Comparison of ENCODE assay signal across 16 cellular contexts in the genomic region with DNA sequence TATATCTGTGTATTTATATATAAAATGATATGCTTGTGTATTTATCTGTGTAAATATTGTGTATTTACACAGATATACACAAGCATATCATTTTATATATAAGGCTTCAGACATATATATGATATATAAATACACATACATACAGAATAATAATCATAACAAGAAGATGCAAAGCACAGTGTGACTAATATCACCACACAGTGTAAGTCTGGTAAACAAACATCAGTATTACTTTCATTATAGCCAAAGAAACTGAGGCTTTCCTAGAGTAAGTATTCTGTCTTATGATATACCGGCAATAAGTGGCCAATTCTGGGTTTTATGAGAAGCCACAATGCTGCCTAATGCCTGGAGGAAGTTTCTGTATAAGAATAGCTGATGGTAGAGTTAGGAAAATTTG. TPM values are rescaled to one million over a fixed set of nuclear protein-coding genes. Genes with fewer than 3 reads are reported as not detected.
DNase-seq lines count a peak whose midpoint lies in the region; ATAC-seq, FAIRE-seq and TF ChIP-seq lines count a peak whose summit lies in the region.
"Had no signal": no experiment of that assay in that cellular context is flagged by ENCODE, and none has a peak within 500 bp of the region (broad histone marks: within the 10 kb centered on the region; RNA-seq: fewer than 3 reads in every experiment).

No MANE protein-coding gene starts in this region.

- no peak overlapping the region for H2AFZ ChIP-seq in GM12878 (ENCODE audit: control insufficient read depth, low read depth, low read length)
- H2AFZ ChIP-seq: GM23248 had no signal

- BruUV-seq in GM12878 (replicated peaks; lab: Mats Ljungman, UMichigan), result no TSS peak

- RAD21 ChIA-PET in GM12878 (lab: Charles Lee; ENCODE audit: unreplicated experiment), result interaction anchor here (0.7 kb wide), 1 partner anchor 13 kb away, joined by 5 read pairs; no protein-coding TSS in a partner anchor

- H3K4me3 Mint-ChIP-seq in stimulated activated memory B cell treated with anti-CD40 and anti-IgM and Interleukin-4, amounts not matched to agents 10 μg/mL and 1 μg/mL and 100 μg/mL, for 72 hours, result no peak overlapping the region
- H3K4me3 Mint-ChIP-seq: B cell had no signal

- no peak for FAIRE-seq in GM12878 (lab: Jason Lieb, UNC)
- FAIRE-seq: HepG2 had no signal

- H3K9ac ChIP-seq in GM12878 (ENCODE audit: control insufficient read depth, insufficient read depth, low read length), result no peak overlapping the region
- H3K9ac ChIP-seq: GM23248 had no signal

- no peak for TF ChIP-seq RAD21 in GM12878 (IDR thresholded peaks at IDR 0.05; ENCODE audit: insufficient read depth, low read depth, low read length)

- H3K9me3 Mint-ChIP-seq in stimulated activated memory B cell treated with anti-CD40 and anti-IgM and Interleukin-4, amounts not matched to agents 10 μg/mL and 1 μg/mL and 100 μg/mL, for 72 hours, result peaks cover 8% of the 10 kb centered on the region

- no peaks in the 10 kb centered on the region for H3K27me3 Mint-ChIP-seq in stimulated activated memory B cell treated with anti-CD40 and anti-IgM and Interleukin-4, amounts not matched to agents 10 μg/mL and 1 μg/mL and 100 μg/mL, for 72 hours
- H3K27me3 Mint-ChIP-seq: B cell had no signal

- peaks cover 1 to 3% of the 10 kb centered on the region in 2 experiments; a peak in 3 of 4 replicates for H3K36me3 ChIP-seq in GM12878 (ENCODE audit: control insufficient read depth in 2 of 2, insufficient read depth in 2 of 2, low read length in 1 of 2)

- H3K4me1 Mint-ChIP-seq in stimulated activated memory B cell treated with anti-CD40 and anti-IgM and Interleukin-4, amounts not matched to agents 10 μg/mL and 1 μg/mL and 100 μg/mL, for 72 hours, result no peaks in the 10 kb centered on the region
- H3K4me1 Mint-ChIP-seq: B cell had no signal

- no peak for TF ChIP-seq CTCF in GM12878 (IDR thresholded peaks at IDR 0.05 in 2 of 3, conservative IDR thresholded peaks at IDR 0.05 in 1 of 3; ENCODE audit: control insufficient read depth in 2 of 3, extremely low read depth in 1 of 3, insufficient read depth in 1 of 3, low read depth in 3 of 3, low read length in 3 of 3)

- H3K27ac Mint-ChIP-seq in stimulated activated memory B cell treated with anti-CD40 and anti-IgM and Interleukin-4, amounts not matched to agents 10 μg/mL and 1 μg/mL and 100 μg/mL, for 72 hours, result no peak overlapping the region
- H3K27ac Mint-ChIP-seq: B cell had no signal

- intact Hi-C loops in GM12878 (cut with micrococcal nuclease; ENCODE audit: unreplicated experiment), result no loop called here

- H3K4me2 ChIP-seq in GM12878 (ENCODE audit: control insufficient read depth, insufficient read depth), result no peak overlapping the region

- H3K4me3 ChIP-seq in GM12878, result no peak overlapping the region
- H3K4me3 ChIP-seq: GM23248, SJSA1 had no signal

- no peaks in the 10 kb centered on the region for H4K20me1 ChIP-seq in GM12878 (ENCODE audit: control insufficient read depth, insufficient read depth)

- H3K36me3 Mint-ChIP-seq in stimulated activated memory B cell treated with anti-CD40 and anti-IgM and Interleukin-4, amounts not matched to agents 10 μg/mL and 1 μg/mL and 100 μg/mL, for 72 hours, result peaks cover 58% of the 10 kb centered on the region

- no peak for TF ChIP-seq POLR2A in GM12878 (IDR thresholded peaks at IDR 0.05; ENCODE audit: low read depth, low read length)

- POLR2A ChIA-PET in GM12878 (lab: Charles Lee), result no interaction called here

- in situ Hi-C loops in GM12878 (cut with MboI), result no loop called here

- DNase-seq in GM12878 (ENCODE audit: low read depth, low spot score) (no peak), NCI-H1694 (lab: John Stamatoyannopoulos, UW) (no peak)
- DNase-seq: DND-41, GM23248, KBM-7, NCI-H1105, NCI-H2081 treated with DMSO at 0.1 percent for 48 hours had no signal

- WGBS in GM12878 (ENCODE audit: insufficient coverage, insufficient replicate concordance, low lambda C conversion rate, missing lambda C conversion rate), result 89% methylated on average over 1 of the region's 1 CpG

- H3K79me2 ChIP-seq in GM12878 (ENCODE audit: control insufficient read depth, insufficient read depth, low read length), result no peaks in the 10 kb centered on the region

- CTCF ChIA-PET in GM12878 (lab: Yijun Ruan, JAX), result no interaction called here

- no peaks in the 10 kb centered on the region for H3K27me3 ChIP-seq in GM12878 (replicated peaks in 1 of 2; ENCODE audit: control insufficient read depth in 2 of 2, insufficient read depth in 2 of 2, low read length in 1 of 2)
- H3K27me3 ChIP-seq: SJSA1 had no signal

- H3K9me3 ChIP-seq in GM12878 (replicated peaks; ENCODE audit: control insufficient read depth, insufficient read depth, low read length), result no peaks in the 10 kb centered on the region; the same call in 1 of the 3 replicates

- H3K27ac ChIP-seq in GM12878 (ENCODE audit: control insufficient read depth, insufficient read depth), result no peak overlapping the region
- H3K27ac ChIP-seq: GM23248, SJSA1 had no signal

- no peak for TF ChIP-seq EP300 in GM12878 (IDR thresholded peaks at IDR 0.05; ENCODE audit: borderline replicate concordance in 1 of 2, control insufficient read depth in 1 of 2, low read depth in 2 of 2, low read length in 2 of 2)

- ATAC-seq in GM18499 (IDR thresholded peaks at IDR 0.05; ENCODE audit: insufficient read depth, unreplicated experiment), result peak; percentile 78
- peak; percentile 62 for ATAC-seq in GM19395 (IDR thresholded peaks at IDR 0.05; ENCODE audit: unreplicated experiment)
- peak; percentile 72 for ATAC-seq in HG02938 (IDR thresholded peaks at IDR 0.05; ENCODE audit: unreplicated experiment)
- no peak for ATAC-seq in GM12878
- ATAC-seq in HG03280 (IDR thresholded peaks at IDR 0.05; ENCODE audit: unreplicated experiment), result no peak
- ATAC-seq in stimulated activated memory B cell treated with anti-CD40 and anti-IgM and Interleukin-4, amounts not matched to agents 10 μg/mL and 1 μg/mL and 100 μg/mL, for 72 hours, result no peak
- ATAC-seq: HepG2, Panc1 had no signal

- SMC1A ChIA-PET in GM12878 (lab: Charles Lee; ENCODE audit: uncharacterized antibody, unreplicated experiment), result interaction anchor here (0.9 kb wide), 1 partner anchor 15 kb away, joined by 3 read pairs; no protein-coding TSS in a partner anchor

- H3K4me1 ChIP-seq in GM12878 (ENCODE audit: control insufficient read depth, insufficient read depth, low read length), result no peaks in the 10 kb centered on the region
- H3K4me1 ChIP-seq: SJSA1 had no signal

TF ChIP-seq in GM12878, 131 proteins besides CTCF, POLR2A, EP300 and RAD21:
- TF ChIP-seq JUNB (IDR thresholded peaks at IDR 0.05) (peak; percentile 49; the same call in 1 of the 2 replicates), ATF7 (IDR thresholded peaks at IDR 0.05; ENCODE audit: low read depth) (no peak)

RNA-seq across cellular contexts. Expression of a gene that starts 29.9 kb away (rescaled TPM):
- total RNA-seq in GM12878 (2013; cell fraction: nucleolus; rRNA removed), result 184 and 194 TPM in 2 replicates
- total RNA-seq in GM12878 (2014; rRNA removed) (19.5 and 24.1 TPM in 2 replicates), GM12878 (2014; rRNA removed; fragmentation: Illumina TruSeq; extraction: Trizol) (24.0 and 24.9 TPM in 2 replicates), GM12878 (2021) (18.5 and 19.5 TPM in 2 replicates)
- polyA plus RNA-seq in GM12878 (2011; ENCODE audit: low read depth), result 6.1 TPM
- polyA plus RNA-seq in GM12878 (2011; rRNA removed) (18.3 and 23.5 TPM in 2 replicates), GM12878 (2014; fragmentation: Illumina TruSeq; extraction: Trizol) (14.1 and 15.9 TPM in 2 replicates), GM12878 (2014; fragmentation: Nextera tagmentation; extraction: Ambion mirVana) (1 to 10 TPM; 2.9 to 4.9 TPM), GM12878 (2014; rRNA removed) (7.8 and 8.1 TPM in 2 replicates), GM12878 (2016; fragmentation: Nextera tagmentation; extraction: Ambion mirVana) (10 to 100 TPM; 13.3 to 14.3 TPM)
- 8.8 and 10.4 TPM in 2 replicates for polyA plus RNA-seq in GM12878 (2011; cell fraction: cytosol; rRNA removed)
- 20.8 and 23.0 TPM in 2 replicates for polyA plus RNA-seq in GM12878 (2011; cell fraction: nucleus; rRNA removed)
- 6.8 and 9.5 TPM in 2 replicates for polyA plus RNA-seq in GM12878 (2012)
- polyA minus RNA-seq in GM12878 (2011; rRNA and poly(A)+ RNA removed), result 78.5 and 126 TPM in 2 replicates
- polyA minus RNA-seq in GM12878 (2011; cell fraction: cytosol; rRNA and poly(A)+ RNA removed), result 14.2 and 15.8 TPM in 2 replicates
- 58.8 and 80.8 TPM in 2 replicates for polyA minus RNA-seq in GM12878 (2011; cell fraction: nucleus; rRNA and poly(A)+ RNA removed)

Comparison
In these comparisons a context has a peak if more than half of its experiments do, and no peak if none do; other contexts are left out.
1. ATAC-seq: peak in GM18499 (single experiment), GM19395 (single experiment) and HG02938 (single experiment); none in GM12878 (single experiment), HG03280 (single experiment) and stimulated activated memory B cell treated with anti-CD40 and anti-IgM and Interleukin-4, amounts not matched to agents 10 μg/mL and 1 μg/mL and 100 μg/mL, for 72 hours (single experiment).